ENCODE assay signal across 1 cellular context in genomic region chr1:11741482-11741881, GRCh38.
TF ChIP-seq lines count a peak whose summit lies in the region.

No MANE protein-coding gene starts in this region.

TF ChIP-seq in H1, 55 proteins besides CTCF, POLR2A, EP300 and RAD21:
- TF ChIP-seq SAP30 (IDR thresholded peaks at IDR 0.05; ENCODE audit: insufficient read depth, insufficient replicate concordance, low read length), result no peak
- no peak for TF ChIP-seq SP1 (IDR thresholded peaks at IDR 0.05; ENCODE audit: low read depth, low read length)
- no peak for TF ChIP-seq TAF7 (optimal IDR thresholded peaks at IDR 0.05; ENCODE audit: borderline replicate concordance, low read depth, low read length)
- 0 out of 2 replicates have a peak, but pooled peaks have one; percentile 28 for TF ChIP-seq KDM1A (IDR thresholded peaks at IDR 0.05; ENCODE audit: borderline replicate concordance, low read length)
- no peak for TF ChIP-seq GTF2F1 (IDR thresholded peaks at IDR 0.05; ENCODE audit: borderline replicate concordance, low read depth, low read length)
- TF ChIP-seq SP2 (IDR thresholded peaks at IDR 0.05; ENCODE audit: low read length), result no peak
TF ChIP-seq in H1: peak in this region for 1.
